In genomic region chr5:2560435-2560834, GRCh38 we compare ENCODE assay signal across 8 cellular contexts.
"Had no signal": no experiment of that assay in that cellular context is flagged by ENCODE, and none has a peak within 500 bp of the region (broad histone marks: within the 10 kb centered on the region; RNA-seq: fewer than 3 reads in every experiment).

No MANE protein-coding gene starts in this region.

- H3K9ac ChIP-seq: GM23248 had no signal

- DNase-seq: GM23248, GOT3, H7, HFFc6, IMR-90 had no signal

- H3K36me3 ChIP-seq: HAP-1 had no signal

- H3K4me3 ChIP-seq: GM23248, HAP-1, K562 had no signal

- H3K4me1 ChIP-seq: HAP-1 had no signal

- H3K9me3 ChIP-seq: HAP-1 had no signal

- H3K27ac ChIP-seq: GM23248 had no signal

- ATAC-seq: HCT116, K562 had no signal

- H2AFZ ChIP-seq: GM23248 had no signal
